In the genomic region with DNA sequence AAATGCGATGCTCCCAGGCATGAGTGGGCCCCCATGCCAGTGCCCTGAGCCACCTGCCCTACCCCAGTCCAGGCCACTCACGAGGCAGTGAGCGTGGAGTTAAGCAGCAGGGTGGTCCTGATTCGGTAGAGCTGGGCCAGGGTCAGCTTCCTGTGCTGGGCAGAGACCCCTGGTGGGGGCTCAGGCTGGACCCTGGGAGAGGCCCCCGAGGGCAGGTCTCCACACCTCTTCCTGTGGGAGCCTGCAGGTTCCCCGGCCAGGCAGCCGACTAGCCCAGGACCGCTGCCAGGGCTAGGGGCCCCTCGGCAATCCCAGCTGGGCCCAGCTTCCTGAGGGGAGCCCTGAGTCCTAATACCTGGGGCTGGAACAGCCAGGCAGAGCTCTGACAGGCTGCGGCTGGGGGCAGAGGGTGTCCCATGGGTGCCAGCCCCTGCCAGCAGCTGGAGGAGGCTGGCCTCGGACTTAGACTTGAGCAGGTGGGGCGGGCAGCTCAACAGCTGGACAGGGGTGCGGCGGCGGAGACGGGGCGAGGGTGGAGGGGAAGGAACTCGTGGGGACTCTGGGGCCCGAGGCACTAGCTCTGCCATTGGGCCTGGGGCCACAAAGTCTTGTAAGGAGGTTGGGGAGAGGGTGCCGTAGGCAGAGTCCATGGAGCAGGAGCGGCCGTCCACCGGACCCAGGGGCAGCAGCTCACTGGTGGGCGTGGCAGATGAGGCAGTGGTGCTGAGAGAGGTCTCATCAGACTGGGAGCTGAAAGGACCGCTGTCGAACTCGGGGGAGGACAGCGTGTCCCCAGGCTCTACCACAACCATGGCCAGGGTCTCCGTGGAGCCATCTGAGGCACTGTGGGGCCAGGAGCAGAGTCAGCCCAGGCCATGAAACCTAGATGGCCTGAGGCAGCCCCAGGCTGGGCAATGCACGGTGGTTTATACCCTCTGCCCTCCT, we compare ENCODE assay signal across 2 cellular contexts.
TF ChIP-seq lines count a peak whose summit lies in the region.

No MANE protein-coding gene starts in this region.

TF ChIP-seq in WTC11, 78 proteins besides CTCF, POLR2A, EP300 and RAD21:
- TF ChIP-seq, protein P1, sequence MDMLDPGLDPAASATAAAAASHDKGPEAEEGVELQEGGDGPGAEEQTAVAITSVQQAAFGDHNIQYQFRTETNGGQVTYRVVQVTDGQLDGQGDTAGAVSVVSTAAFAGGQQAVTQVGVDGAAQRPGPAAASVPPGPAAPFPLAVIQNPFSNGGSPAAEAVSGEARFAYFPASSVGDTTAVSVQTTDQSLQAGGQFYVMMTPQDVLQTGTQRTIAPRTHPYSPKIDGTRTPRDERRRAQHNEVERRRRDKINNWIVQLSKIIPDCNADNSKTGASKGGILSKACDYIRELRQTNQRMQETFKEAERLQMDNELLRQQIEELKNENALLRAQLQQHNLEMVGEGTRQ (CRISPR knock-in tag; IDR thresholded peaks at IDR 0.05), result no peak
- TF ChIP-seq TEAD1 (CRISPR knock-in tag; IDR thresholded peaks at IDR 0.05), result no peak

TF ChIP-seq in endothelial cell of umbilical vein, 7 proteins besides CTCF, POLR2A, EP300 and RAD21:
- TF ChIP-seq JUN (IDR thresholded peaks at IDR 0.05; ENCODE audit: borderline replicate concordance, insufficient read depth, insufficient read length, low read depth) (no peak), POLR2AphosphoS5 (IDR thresholded peaks at IDR 0.05; ENCODE audit: insufficient read depth, low read depth, low read length) (no peak), MYC (IDR thresholded peaks at IDR 0.05; ENCODE audit: low read depth, low read length) (no peak), GATA2 (IDR thresholded peaks at IDR 0.05; ENCODE audit: insufficient read depth, insufficient read length, low read depth, low read length) (no peak), FOS (IDR thresholded peaks at IDR 0.05; ENCODE audit: borderline replicate concordance, insufficient read depth, low read length) (no peak), EZH2 (IDR thresholded peaks at IDR 0.05; ENCODE audit: borderline replicate concordance, low read depth, low read length, severe bottlenecking) (no peak)
- TF ChIP-seq, protein P2, sequence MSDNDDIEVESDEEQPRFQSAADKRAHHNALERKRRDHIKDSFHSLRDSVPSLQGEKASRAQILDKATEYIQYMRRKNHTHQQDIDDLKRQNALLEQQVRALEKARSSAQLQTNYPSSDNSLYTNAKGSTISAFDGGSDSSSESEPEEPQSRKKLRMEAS (IDR thresholded peaks at IDR 0.05; ENCODE audit: insufficient read depth, insufficient read length), result no peak
